19 cellular contexts compared by ENCODE assay signal in the genomic region with DNA sequence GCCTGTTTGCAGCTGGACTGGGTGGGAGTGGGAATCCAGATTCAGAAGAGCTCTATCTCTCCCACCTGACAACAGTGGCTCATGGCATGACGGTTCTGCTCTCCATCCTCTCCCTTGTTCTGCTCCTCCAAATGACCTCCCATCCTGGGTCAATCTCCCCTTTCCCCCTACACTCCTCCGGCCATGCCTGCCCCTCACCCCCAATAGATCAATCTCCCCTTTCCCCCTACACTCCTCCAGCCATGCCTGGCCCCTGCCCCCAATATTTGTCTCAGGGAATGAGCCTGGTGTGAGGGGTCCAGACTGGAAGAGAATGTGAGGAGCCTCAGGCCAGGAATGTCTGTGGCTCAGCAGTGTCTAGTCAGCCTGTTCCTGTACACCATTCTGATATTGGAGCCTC. TPM values are rescaled to one million over a fixed set of nuclear protein-coding genes. Genes with fewer than 3 reads are reported as not detected.
DNase-seq lines count a peak whose midpoint lies in the region; ATAC-seq and TF ChIP-seq lines count a peak whose summit lies in the region.
"Had no signal": no experiment of that assay in that cellular context is flagged by ENCODE, and none has a peak within 500 bp of the region (broad histone marks: within the 10 kb centered on the region; RNA-seq: fewer than 3 reads in every experiment).

No MANE protein-coding gene starts in this region.

- TF ChIP-seq CTCF in H9 (conservative IDR thresholded peaks at IDR 0.05) = no peak
- no peak for TF ChIP-seq CTCF in HFFc6 (IDR thresholded peaks at IDR 0.05)

- H2BK15ac ChIP-seq in H9 (ENCODE audit: low read depth, low read length) = no peak overlapping the region
- no peak overlapping the region for H2BK15ac ChIP-seq in neuronal stem cell (ENCODE audit: low read length)

- H3K4me1 Mint-ChIP-seq in H9 (peaks cover 0 to 2% of the 10 kb centered on the region in 2 experiments; a peak in 2 of 4 replicates), HFFc6 (ENCODE audit: low read depth) (no peaks in the 10 kb centered on the region)
- peaks cover 77% of the 10 kb centered on the region for H3K4me1 Mint-ChIP-seq in dendritic cell treated with granulocyte-macrophage colony-stimulating factor and Interleukin-4, amounts not matched to agents 40 ng/mL and 50 ng/mL, for 4 days (ENCODE audit: low read depth)

- H3K36me3 ChIP-seq in neuronal stem cell (replicated peaks in 1 of 2; ENCODE audit: control insufficient read depth in 2 of 2, insufficient read depth in 2 of 2, low read length in 2 of 2) = no peaks in the 10 kb centered on the region
- H3K36me3 ChIP-seq: BLaER1 treated with 17β-estradiol and CSF1 and Interleukin-3, amounts not matched to agents 10 nM and 100 nM had no signal

- H3K4me1 ChIP-seq in H9 (ENCODE audit: insufficient read depth, low read length) (no peaks in the 10 kb centered on the region), neuronal stem cell (ENCODE audit: control insufficient read depth in 2 of 2, insufficient read depth in 1 of 2, low read depth in 1 of 2, low read length in 2 of 2) (peaks cover 0 to 1% of the 10 kb centered on the region in 2 donors)
- H3K4me1 ChIP-seq: Caco-2 had no signal

- H3K79me2 ChIP-seq in H9 (ENCODE audit: insufficient read depth, low read length) = no peaks in the 10 kb centered on the region

- intact Hi-C loops in dendritic cell treated with granulocyte-macrophage colony-stimulating factor and Interleukin-4, amounts not matched to agents 40 ng/mL and 50 ng/mL, for 4 days (cut with micrococcal nuclease) = no loop called here

- H3K4me3 Mint-ChIP-seq in H9 = no peak overlapping the region
- no peak overlapping the region for H3K4me3 Mint-ChIP-seq in dendritic cell treated with granulocyte-macrophage colony-stimulating factor and Interleukin-4, amounts not matched to agents 40 ng/mL and 50 ng/mL, for 4 days
- H3K4me3 Mint-ChIP-seq in HFFc6 = no peak overlapping the region
- H3K4me3 Mint-ChIP-seq: CD4-positive, alpha-beta T cell; CD8-positive, alpha-beta T cell had no signal

- DNase-seq in H9 (peak; percentile 10), neuronal stem cell (ENCODE audit: low spot score) (no peak), HFFc6 (no peak)
- DNase-seq: 8988T; ACHN; Caco-2; Calu3; CD4-positive, alpha-beta T cell; DMS79 treated with DMSO at 0.1 percent for 48 hours; GF-D8 had no signal

- H3K4ac ChIP-seq in H9 (ENCODE audit: low read depth, low read length) (no peak overlapping the region), neuronal stem cell (ENCODE audit: low read length) (no peak overlapping the region)

- H3K9me3 Mint-ChIP-seq in H9 (no peaks in the 10 kb centered on the region), HFFc6 (no peaks in the 10 kb centered on the region)
- no peaks in the 10 kb centered on the region for H3K9me3 Mint-ChIP-seq in dendritic cell treated with granulocyte-macrophage colony-stimulating factor and Interleukin-4, amounts not matched to agents 40 ng/mL and 50 ng/mL, for 4 days
- H3K9me3 Mint-ChIP-seq: CD4-positive, alpha-beta T cell; CD8-positive, alpha-beta T cell had no signal

- H3K23ac ChIP-seq in H9 (ENCODE audit: insufficient read length, low read depth, low read length) (no peak overlapping the region), neuronal stem cell (ENCODE audit: low read depth, low read length, poor library complexity) (no peak overlapping the region)

- no peak overlapping the region for H2BK5ac ChIP-seq in H9 (ENCODE audit: insufficient read length, low read length)
- H2BK5ac ChIP-seq in neuronal stem cell (ENCODE audit: low read length) = no peak overlapping the region

- no peaks in the 10 kb centered on the region; the same call in 1 of the 2 replicates for H3K27me3 ChIP-seq in H9 (ENCODE audit: insufficient read depth, low read length)
- peaks cover 0 to 13% (median 1%) of the 10 kb centered on the region in 3 experiments for H3K27me3 ChIP-seq in neuronal stem cell (ENCODE audit: control insufficient read depth in 3 of 3, insufficient read depth in 3 of 3, low read depth in 1 of 3, low read length in 3 of 3)
- H3K27me3 ChIP-seq: BLaER1 treated with 17β-estradiol and CSF1 and Interleukin-3, amounts not matched to agents 10 nM and 100 nM had no signal

- no peak overlapping the region for H3K4me2 ChIP-seq in H9 (ENCODE audit: insufficient read depth, insufficient read length, low read length)
- H3K4me2 ChIP-seq in neuronal stem cell (ENCODE audit: insufficient read depth, low read length, poor library complexity, severe bottlenecking) = no peak overlapping the region
- H3K4me2 ChIP-seq: BLaER1 treated with 17β-estradiol and CSF1 and Interleukin-3, amounts not matched to agents 10 nM and 100 nM had no signal

- H3K56ac ChIP-seq in H9 (ENCODE audit: insufficient read length, low read depth, low read length) = no peak overlapping the region

- H3K27me3 Mint-ChIP-seq in H9 (ENCODE audit: low read depth) = peaks cover 53% of the 10 kb centered on the region
- H3K27me3 Mint-ChIP-seq in dendritic cell treated with granulocyte-macrophage colony-stimulating factor and Interleukin-4, amounts not matched to agents 40 ng/mL and 50 ng/mL, for 4 days = no peaks in the 10 kb centered on the region
- peaks cover 24% of the 10 kb centered on the region for H3K27me3 Mint-ChIP-seq in HFFc6 (ENCODE audit: insufficient read depth)

- H3K27ac ChIP-seq in H9 (ENCODE audit: insufficient read length, low read depth, low read length) (no peak overlapping the region), neuronal stem cell (replicated peaks; ENCODE audit: low read length) (no peak overlapping the region)
- H3K27ac ChIP-seq: BLaER1 treated with 17β-estradiol and CSF1 and Interleukin-3, amounts not matched to agents 10 nM and 100 nM; C4-2B had no signal

- H2BK12ac ChIP-seq in H9 (ENCODE audit: insufficient read length, low read depth, low read length) (no peak overlapping the region), neuronal stem cell (ENCODE audit: low read length) (no peak overlapping the region)

- no peak overlapping the region for H3K9ac ChIP-seq in H9 (ENCODE audit: extremely low read depth, insufficient read length, low read length)
- H3K9ac ChIP-seq in neuronal stem cell (ENCODE audit: low read depth, low read length, poor library complexity) = peak overlapping the region; percentile 73
- H3K9ac ChIP-seq: BLaER1 treated with 17β-estradiol and CSF1 and Interleukin-3, amounts not matched to agents 10 nM and 100 nM had no signal

- H2BK120ac ChIP-seq in H9 (ENCODE audit: low read depth, low read length, poor library complexity, severe bottlenecking) (no peak overlapping the region), neuronal stem cell (ENCODE audit: low read depth, low read length) (no peak overlapping the region)

- H4K91ac ChIP-seq in H9 (ENCODE audit: insufficient read length, low read depth, low read length) = no peak overlapping the region
- no peak overlapping the region for H4K91ac ChIP-seq in neuronal stem cell (ENCODE audit: low read depth, low read length, poor library complexity)

- no peaks in the 10 kb centered on the region for H3K9me3 ChIP-seq in H9 (ENCODE audit: control insufficient read depth, low read depth, low read length)
- peaks cover 0 to 1% of the 10 kb centered on the region in 2 donors for H3K9me3 ChIP-seq in neuronal stem cell (replicated peaks in 1 of 2; ENCODE audit: control insufficient read depth in 2 of 2, insufficient read depth in 1 of 2, low read depth in 1 of 2, low read length in 2 of 2)
- H3K9me3 ChIP-seq: Caco-2 had no signal

- H3K4me3 ChIP-seq in neuronal stem cell (ENCODE audit: low read length in 2 of 2) = no peak overlapping the region
- H3K4me3 ChIP-seq: BLaER1 treated with 17β-estradiol and CSF1 and Interleukin-3, amounts not matched to agents 10 nM and 100 nM had no signal

- no peak overlapping the region for H3K27ac Mint-ChIP-seq in H9
- peak overlapping the region; percentile 7 for H3K27ac Mint-ChIP-seq in dendritic cell treated with granulocyte-macrophage colony-stimulating factor and Interleukin-4, amounts not matched to agents 40 ng/mL and 50 ng/mL, for 4 days
- H3K27ac Mint-ChIP-seq in HFFc6 = no peak overlapping the region
- H3K27ac Mint-ChIP-seq: CD4-positive, alpha-beta T cell; CD8-positive, alpha-beta T cell had no signal

- no peaks in the 10 kb centered on the region for H3K23me2 ChIP-seq in H9 (ENCODE audit: insufficient read length, low read depth, low read length, poor library complexity, severe bottlenecking)

- H3K36me3 Mint-ChIP-seq in H9 (ENCODE audit: insufficient read depth in 1 of 3, low read depth in 3 of 3) (no peaks in the 10 kb centered on the region), HFFc6 (ENCODE audit: low read depth) (no peaks in the 10 kb centered on the region)
- no peaks in the 10 kb centered on the region for H3K36me3 Mint-ChIP-seq in dendritic cell treated with granulocyte-macrophage colony-stimulating factor and Interleukin-4, amounts not matched to agents 40 ng/mL and 50 ng/mL, for 4 days (ENCODE audit: low read depth)
- H3K36me3 Mint-ChIP-seq: CD8-positive, alpha-beta T cell had no signal

- no peak overlapping the region for H2AK5ac ChIP-seq in H9 (ENCODE audit: insufficient read length, low read length)
- H2AK5ac ChIP-seq in neuronal stem cell (ENCODE audit: low read depth, low read length) = no peak overlapping the region

- H3K14ac ChIP-seq in H9 (ENCODE audit: insufficient read depth, low read length) (no peak overlapping the region), neuronal stem cell (ENCODE audit: low read length) (no peak overlapping the region)

- H4K5ac ChIP-seq in H9 (ENCODE audit: insufficient read length, low read depth, low read length) = no peak overlapping the region

- H2BK20ac ChIP-seq in H9 (ENCODE audit: low read depth, low read length, poor library complexity, severe bottlenecking) = no peak overlapping the region

- ATAC-seq in GM19452 (IDR thresholded peaks at IDR 0.05; ENCODE audit: unreplicated experiment) (no peak), GM21515 (IDR thresholded peaks at IDR 0.05; ENCODE audit: unreplicated experiment) (no peak)
- ATAC-seq: CD8-positive, alpha-beta T cell had no signal

- H3K79me1 ChIP-seq in H9 (ENCODE audit: insufficient read depth, low read depth, low read length, poor library complexity, severe bottlenecking) = no peaks in the 10 kb centered on the region
- H3K79me1 ChIP-seq in neuronal stem cell (ENCODE audit: low read depth, low read length) = no peaks in the 10 kb centered on the region

- no peak overlapping the region for H3T11ph ChIP-seq in H9 (ENCODE audit: low read length)

- no CpG with 5 or more reads among the region's 2 CpGs for WGBS in H9 (ENCODE audit: extremely low coverage, insufficient read length, low lambda C conversion rate)
- WGBS in neuronal stem cell (ENCODE audit: extremely low coverage in 2 of 2, insufficient read length in 2 of 2, insufficient replicate concordance in 1 of 2), 2 donors = no CpG with 5 or more reads among the region's 2 CpGs

- no peaks in the 10 kb centered on the region for H4K20me1 ChIP-seq in H9 (ENCODE audit: control insufficient read depth, insufficient read depth, insufficient read length)
- H4K20me1 ChIP-seq: BLaER1 treated with 17β-estradiol and CSF1 and Interleukin-3, amounts not matched to agents 10 nM and 100 nM had no signal

- H4K8ac ChIP-seq in H9 (replicated peaks; ENCODE audit: insufficient read length, low read depth, low read length) (no peak overlapping the region), neuronal stem cell (ENCODE audit: low read depth, low read length) (no peak overlapping the region)

- H3K18ac ChIP-seq in H9 (ENCODE audit: insufficient read length, low read depth, low read length) (no peak overlapping the region), neuronal stem cell (ENCODE audit: low read length) (peak overlapping the region; percentile 49)

- H2AFZ ChIP-seq in H9 (ENCODE audit: low read length) (no peak overlapping the region), neuronal stem cell (ENCODE audit: low read length) (no peak overlapping the region)

RNA-seq across cellular contexts. Expression of gene RIC3, which starts 30.9 kb away (rescaled TPM):
- total RNA-seq in H9 (2021) = 19.9 and 23.7 TPM in 2 replicates
- 12.4 TPM for polyA plus RNA-seq in neuronal stem cell (2013, experiment 1 of 2)
- 12.3 TPM for polyA plus RNA-seq in neuronal stem cell (2013, experiment 2 of 2)
- not detected for total RNA-seq in HFFc6 (2021; fragmentation: NEBNext Ultra II Directional; extraction: Animal tissue kit (Norgen Biotek cat#: 25700))
- total RNA-seq: A673, Caco-2 had no signal
- polyA plus RNA-seq: AG04450, BJ had no signal

Comparison
In these comparisons a context has a peak if more than half of its experiments do, and no peak if none do; other contexts are left out.
1. RNA of gene RIC3, which starts 30.9 kb away (total RNA-seq): 19.9 to 23.7 TPM in H9; not detected in HFFc6; every median in the first group is over 10 times any median in the second.